8 cellular contexts compared by ENCODE assay signal in the genomic region with DNA sequence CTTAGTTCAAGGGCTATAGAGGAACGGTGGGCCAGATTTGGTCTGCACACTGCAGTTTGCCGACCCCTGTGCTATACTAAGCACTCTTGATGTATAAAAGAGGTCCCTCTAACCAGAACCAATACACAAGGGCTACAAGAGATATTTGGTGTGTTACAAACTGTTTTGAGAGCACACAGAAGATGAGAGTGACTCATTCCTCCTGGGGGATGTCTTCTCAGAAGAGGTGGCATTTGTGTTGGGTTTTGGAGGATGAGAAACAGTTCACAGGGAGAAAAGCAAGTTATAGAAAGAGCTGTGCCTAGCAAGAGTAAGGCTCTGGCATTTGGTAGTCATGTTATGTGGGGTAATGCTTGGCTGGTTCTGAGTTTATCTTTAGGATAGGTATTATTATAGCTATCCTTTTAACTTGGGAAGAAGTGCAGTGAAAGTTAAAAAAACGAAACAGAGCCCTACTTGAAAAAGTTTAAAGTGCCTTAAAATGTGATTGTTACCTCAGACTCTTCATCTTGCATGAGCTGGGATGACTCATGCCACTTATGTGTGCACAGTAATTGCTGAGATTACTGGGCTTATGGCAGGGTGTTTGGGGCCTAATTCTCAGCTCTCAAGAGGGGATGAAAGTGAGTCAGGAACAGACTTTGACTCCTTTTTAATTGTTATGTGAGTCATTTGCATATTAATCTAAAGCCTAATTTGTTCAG.
DNase-seq lines count a peak whose midpoint lies in the region; ATAC-seq and TF ChIP-seq lines count a peak whose summit lies in the region.

No MANE protein-coding gene starts in this region.

- H3K9me3 ChIP-seq in adrenal gland (replicated peaks in 1 of 3) (no peaks in the 10 kb centered on the region), ovary (no peaks in the 10 kb centered on the region), ascending aorta (no peaks in the 10 kb centered on the region)

- no peak overlapping the region for H3K4me3 Mint-ChIP-seq in activated naive CD4-positive, alpha-beta T cell treated with anti-CD3 and anti-CD28 coated beads for 36 hours
- H3K4me3 Mint-ChIP-seq in natural killer cell treated with Interleukin-12 subunit alpha and Interleukin-12 subunit beta and Interleukin-15 and Interleukin-18, amount 100 ng/mL, for 72 hours: peak overlapping the region; percentile 72

- DNase-seq in ELR (ENCODE audit: low read depth) (peak; percentile 55), HPDE6-E6E7 (ENCODE audit: extremely low spot score) (peak; percentile 64), adrenal gland (no peak), ovary (no peak), NCI-H1436 (lab: John Stamatoyannopoulos, UW) (no peak), ascending aorta (ENCODE audit: low spot score in 2 of 2) (no peak)
- peak; percentile 69 for DNase-seq in activated naive CD4-positive, alpha-beta T cell treated with anti-CD3 and anti-CD28 coated beads for 36 hours
- no peak for DNase-seq in natural killer cell treated with Interleukin-12 subunit alpha and Interleukin-12 subunit beta and Interleukin-15 and Interleukin-18, amount 100 ng/mL, for 72 hours (ENCODE audit: low spot score)

- H3K4me1 Mint-ChIP-seq in activated naive CD4-positive, alpha-beta T cell treated with anti-CD3 and anti-CD28 coated beads for 36 hours (ENCODE audit: low read depth): peaks cover 27% of the 10 kb centered on the region
- H3K4me1 Mint-ChIP-seq in natural killer cell treated with Interleukin-12 subunit alpha and Interleukin-12 subunit beta and Interleukin-15 and Interleukin-18, amount 100 ng/mL, for 72 hours (ENCODE audit: low read depth in 2 of 2): peaks cover 14 to 17% of the 10 kb centered on the region in 2 donors

- no peaks in the 10 kb centered on the region for H3K27me3 Mint-ChIP-seq in activated naive CD4-positive, alpha-beta T cell treated with anti-CD3 and anti-CD28 coated beads for 36 hours (ENCODE audit: low read depth)
- peaks cover 3 to 20% of the 10 kb centered on the region in 2 donors for H3K27me3 Mint-ChIP-seq in natural killer cell treated with Interleukin-12 subunit alpha and Interleukin-12 subunit beta and Interleukin-15 and Interleukin-18, amount 100 ng/mL, for 72 hours

- ATAC-seq in natural killer cell treated with Interleukin-12 subunit alpha and Interleukin-12 subunit beta and Interleukin-15 and Interleukin-18, amount 100 ng/mL, for 72 hours: peak; percentile 68 to 92

- TF ChIP-seq CTCF in adrenal gland (IDR thresholded peaks at IDR 0.05): no peak
- no peak for TF ChIP-seq CTCF in ovary (IDR thresholded peaks at IDR 0.05)
- TF ChIP-seq CTCF in ascending aorta (IDR thresholded peaks at IDR 0.05): no peak

- H3K4me1 ChIP-seq in adrenal gland (replicated peaks in 1 of 2): peaks cover 0 to 3% of the 10 kb centered on the region in 2 donors
- H3K4me1 ChIP-seq in ovary (ENCODE audit: insufficient read depth): no peaks in the 10 kb centered on the region
- H3K4me1 ChIP-seq in ascending aorta: no peaks in the 10 kb centered on the region

- WGBS in adrenal gland, 4 donors: 76 to 87% (median 80%) methylated on average over 3 of the region's 3 CpGs
- 75 to 83% (median 81%) methylated on average over 3 of the region's 3 CpGs for WGBS in ovary, 3 donors

- peak overlapping the region; percentile 83 for H3K27ac Mint-ChIP-seq in activated naive CD4-positive, alpha-beta T cell treated with anti-CD3 and anti-CD28 coated beads for 36 hours
- H3K27ac Mint-ChIP-seq in natural killer cell treated with Interleukin-12 subunit alpha and Interleukin-12 subunit beta and Interleukin-15 and Interleukin-18, amount 100 ng/mL, for 72 hours: peak overlapping the region; percentile 45 to 58

- no peak for TF ChIP-seq EP300 in ovary (IDR thresholded peaks at IDR 0.05)

- no peak for TF ChIP-seq POLR2A in adrenal gland (IDR thresholded peaks at IDR 0.05)
- TF ChIP-seq POLR2A in ovary (IDR thresholded peaks at IDR 0.05): no peak

- H3K27ac ChIP-seq in adrenal gland (no peak overlapping the region), ovary (no peak overlapping the region), ascending aorta (peak overlapping the region in 1 of 2 donors; percentile 28)

- intact Hi-C loops in activated naive CD4-positive, alpha-beta T cell treated with anti-CD3 and anti-CD28 coated beads for 36 hours (cut with micrococcal nuclease): loop anchor here (1.0 to 5.0 kb wide), 9 partner anchors 23 to 1341 kb away; a partner anchor contains a TSS
- intact Hi-C loops in adrenal gland (cut with DNase I) (no loop called here), ovary (cut with DNase I) (no loop called here), ascending aorta (cut with DNase I) (no loop called here)

- H3K4me3 ChIP-seq in adrenal gland: no peak overlapping the region
- no peak overlapping the region for H3K4me3 ChIP-seq in ovary
- H3K4me3 ChIP-seq in ascending aorta: no peak overlapping the region

- no peaks in the 10 kb centered on the region for H3K9me3 Mint-ChIP-seq in activated naive CD4-positive, alpha-beta T cell treated with anti-CD3 and anti-CD28 coated beads for 36 hours
- no peaks in the 10 kb centered on the region for H3K9me3 Mint-ChIP-seq in natural killer cell treated with Interleukin-12 subunit alpha and Interleukin-12 subunit beta and Interleukin-15 and Interleukin-18, amount 100 ng/mL, for 72 hours

- CTCF ChIA-PET in activated naive CD4-positive, alpha-beta T cell treated with anti-CD3 and anti-CD28 coated beads for 36 hours (lab: Charles Lee): interaction anchor here (0.9 to 1.1 kb wide), 2 partner anchors 56 to 114 kb away, joined by 3 read pairs; no protein-coding TSS in a partner anchor

- H3K27me3 ChIP-seq in adrenal gland (no peaks in the 10 kb centered on the region), ovary (no peaks in the 10 kb centered on the region), ascending aorta (no peaks in the 10 kb centered on the region)

- H3K36me3 ChIP-seq in adrenal gland (replicated peaks in 1 of 2) (no peaks in the 10 kb centered on the region), ovary (no peaks in the 10 kb centered on the region), ascending aorta (no peaks in the 10 kb centered on the region)

- H3K36me3 Mint-ChIP-seq in activated naive CD4-positive, alpha-beta T cell treated with anti-CD3 and anti-CD28 coated beads for 36 hours (ENCODE audit: low read depth): no peaks in the 10 kb centered on the region
- H3K36me3 Mint-ChIP-seq in natural killer cell treated with Interleukin-12 subunit alpha and Interleukin-12 subunit beta and Interleukin-15 and Interleukin-18, amount 100 ng/mL, for 72 hours: no peaks in the 10 kb centered on the region

Comparison
In these comparisons a context has a peak if more than half of its experiments do, and no peak if none do; other contexts are left out.
1. DNase-seq: peak in ELR (single experiment), HPDE6-E6E7 (single experiment) and activated naive CD4-positive, alpha-beta T cell treated with anti-CD3 and anti-CD28 coated beads for 36 hours (single experiment); none in natural killer cell treated with Interleukin-12 subunit alpha and Interleukin-12 subunit beta and Interleukin-15 and Interleukin-18, amount 100 ng/mL, for 72 hours (single experiment), adrenal gland (0 of 7), ovary (0 of 5), NCI-H1436 (single experiment) and ascending aorta (0 of 2).